Comparison of ENCODE assay signal across 37 cellular contexts in genomic region chr1:116313776-116314175, GRCh38.
"Had no signal": no experiment of that assay in that cellular context is flagged by ENCODE, and none has a peak within 500 bp of the region (broad histone marks: within the 10 kb centered on the region; RNA-seq: fewer than 3 reads in every experiment).

No MANE protein-coding gene starts in this region.

- H3K4me1 Mint-ChIP-seq: activated CD8-positive, alpha-beta memory T cell treated with anti-CD3 and anti-CD28 coated beads, Interleukin-2, amount 10 ng/mL, durations not matched to agents 7 days and 5 days had no signal

- H3K4me3 ChIP-seq: adrenal gland, breast epithelium, cardiac muscle cell, coronary artery, dorsolateral prefrontal cortex, gastroesophageal sphincter had no signal

- DNase-seq: activated CD4-positive, alpha-beta memory T cell treated with anti-CD3 and anti-CD28 coated beads for 36 hours; activated CD4-positive, alpha-beta T cell treated with anti-CD3 and anti-CD28 coated beads for 36 hours; activated CD4-positive, alpha-beta T cell treated with anti-CD3 and anti-CD28 coated beads, Interleukin-2, amount 10 ng/mL, durations not matched to agents 24 days and 14 days; activated CD4-positive, CD25-positive, alpha-beta regulatory T cell; activated CD4-positive, CD25-positive, alpha-beta regulatory T cell treated with anti-CD3 and anti-CD28 coated beads, Interleukin-2, amount 50 U/mL, for 72 hours; activated CD8-positive, alpha-beta memory T cell treated with anti-CD3 and anti-CD28 coated beads, Interleukin-2, amount 10 ng/mL, durations not matched to agents 7 days and 5 days; activated CD8-positive, alpha-beta memory T cell treated with anti-CD3 and anti-CD28 coated beads, Interleukin-2, amount 50 U/mL, for 4 hours; activated CD8-positive, alpha-beta T cell treated with anti-CD3 and anti-CD28 coated beads, Interleukin-2, amount 10 ng/mL, durations not matched to agents 7 days and 5 days; activated effector memory CD4-positive, alpha-beta T cell treated with anti-CD3 and anti-CD28 coated beads, Interleukin-2, amount 50 U/mL, for 16 hours; activated naive CD4-positive, alpha-beta T cell treated with anti-CD3 and anti-CD28 coated beads for 36 hours; activated naive CD8-positive, alpha-beta T cell treated with anti-CD3 and anti-CD28 coated beads for 36 hours; activated naive CD8-positive, alpha-beta T cell treated with anti-CD3 and anti-CD28 coated beads, Interleukin-2, amount 50 U/mL, for 24 hours; activated T-cell treated with anti-CD3 and anti-CD28 coated beads, Interleukin-2, amount 50 U/mL, for 1 hour; activated T-cell treated with anti-CD3 and anti-CD28 coated beads, Interleukin-2, amount 50 U/mL, for 48 hours; amygdala; aorta; dorsolateral prefrontal cortex; effector memory CD4-positive, alpha-beta T cell; endodermal cell; foreskin keratinocyte; SW 1271; T-cell; T1000; WERI-Rb-1 had no signal

- ATAC-seq: activated CD4-positive, alpha-beta T cell treated with anti-CD3 and anti-CD28 coated beads for 36 hours; activated CD8-positive, alpha-beta memory T cell treated with anti-CD3 and anti-CD28 coated beads, Interleukin-2, amount 10 ng/mL, durations not matched to agents 7 days and 5 days; activated CD8-positive, alpha-beta T cell treated with anti-CD3 and anti-CD28 coated beads, Interleukin-2, amount 10 ng/mL, durations not matched to agents 7 days and 5 days; activated naive CD8-positive, alpha-beta T cell treated with anti-CD3 and anti-CD28 coated beads, Interleukin-2, amount 50 U/mL, for 24 hours; esophagus mucosa; foreskin keratinocyte; gastroesophageal sphincter; T-cell had no signal

- H3K27ac Mint-ChIP-seq: activated CD4-positive, alpha-beta memory T cell treated with anti-CD3 and anti-CD28 coated beads for 36 hours; activated CD4-positive, alpha-beta T cell treated with anti-CD3 and anti-CD28 coated beads for 36 hours; activated CD4-positive, alpha-beta T cell treated with anti-CD3 and anti-CD28 coated beads, Interleukin-2, amount 10 ng/mL, durations not matched to agents 24 days and 14 days; activated CD8-positive, alpha-beta memory T cell treated with anti-CD3 and anti-CD28 coated beads, Interleukin-2, amount 10 ng/mL, durations not matched to agents 7 days and 5 days; activated CD8-positive, alpha-beta T cell treated with anti-CD3 and anti-CD28 coated beads, Interleukin-2, amount 10 ng/mL, durations not matched to agents 7 days and 5 days; activated naive CD4-positive, alpha-beta T cell treated with anti-CD3 and anti-CD28 coated beads for 36 hours; activated naive CD4-positive, alpha-beta T cell treated with anti-CD3 and anti-CD28 coated beads, Interleukin-2, amount 50 U/mL, for 24 hours; activated naive CD8-positive, alpha-beta T cell treated with anti-CD3 and anti-CD28 coated beads for 36 hours; activated naive CD8-positive, alpha-beta T cell treated with anti-CD3 and anti-CD28 coated beads, Interleukin-2, amount 50 U/mL, for 24 hours; activated T-helper 1 cell treated with anti-CD3 and anti-CD28 coated beads, Interleukin-12 subunit alpha, Interleukin-12 subunit beta, Interleukin-2, Interleukin-4 antibody, amounts not matched to agents 30 ng/mL and 10 ng/mL and 1 ng/mL, durations not matched to agents 14 hours and 24 hours and 36 hours; activated T-helper 2 cell treated with anti-CD3 and anti-CD28 coated beads, Interferon-gamma antibody, Interleukin-2, Interleukin-4, amounts not matched to agents 10 μg/mL and 5 μg/mL and 100 μg/mL, durations not matched to agents 14 hours and 24 hours and 36 hours; dendritic cell treated with granulocyte-macrophage colony-stimulating factor and Interleukin-4, amounts not matched to agents 40 ng/mL and 50 ng/mL, for 4 days; endodermal cell; T-cell; T-helper 1 cell treated with Interleukin-12 subunit alpha and Interleukin-12 subunit beta and Interleukin-4 antibody, amounts not matched to agents 30 μg/mL and 1 μg/mL, for 36 hours had no signal

- H3K27me3 ChIP-seq: adrenal gland, breast epithelium, cardiac muscle cell, dorsolateral prefrontal cortex, foreskin keratinocyte, gastroesophageal sphincter had no signal

- H3K4me1 ChIP-seq: adrenal gland, gastroesophageal sphincter had no signal

- H3K4me3 Mint-ChIP-seq: activated CD4-positive, alpha-beta memory T cell treated with anti-CD3 and anti-CD28 coated beads for 36 hours; activated CD4-positive, alpha-beta T cell treated with anti-CD3 and anti-CD28 coated beads for 36 hours; activated CD4-positive, alpha-beta T cell treated with anti-CD3 and anti-CD28 coated beads, Interleukin-2, amount 10 ng/mL, durations not matched to agents 24 days and 14 days; activated CD8-positive, alpha-beta memory T cell treated with anti-CD3 and anti-CD28 coated beads, Interleukin-2, amount 10 ng/mL, durations not matched to agents 7 days and 5 days; activated CD8-positive, alpha-beta T cell treated with anti-CD3 and anti-CD28 coated beads, Interleukin-2, amount 10 ng/mL, durations not matched to agents 7 days and 5 days; activated naive CD4-positive, alpha-beta T cell treated with anti-CD3 and anti-CD28 coated beads for 36 hours; activated naive CD4-positive, alpha-beta T cell treated with anti-CD3 and anti-CD28 coated beads, Interleukin-2, amount 50 U/mL, for 24 hours; activated naive CD8-positive, alpha-beta T cell treated with anti-CD3 and anti-CD28 coated beads for 36 hours; activated naive CD8-positive, alpha-beta T cell treated with anti-CD3 and anti-CD28 coated beads, Interleukin-2, amount 50 U/mL, for 24 hours; activated T-helper 1 cell treated with anti-CD3 and anti-CD28 coated beads, Interleukin-12 subunit alpha, Interleukin-12 subunit beta, Interleukin-2, Interleukin-4 antibody, amounts not matched to agents 30 ng/mL and 10 ng/mL and 1 ng/mL, durations not matched to agents 14 hours and 24 hours and 36 hours; brain; central memory CD8-positive, alpha-beta T cell; dendritic cell treated with granulocyte-macrophage colony-stimulating factor and Interleukin-4, amounts not matched to agents 40 ng/mL and 50 ng/mL, for 4 days; endodermal cell; T-cell; T-helper 1 cell treated with Interleukin-12 subunit alpha and Interleukin-12 subunit beta and Interleukin-4 antibody, amounts not matched to agents 30 μg/mL and 1 μg/mL, for 36 hours had no signal

- H3K27ac ChIP-seq: adrenal gland, cardiac muscle cell, coronary artery, foreskin keratinocyte, gastroesophageal sphincter, WERI-Rb-1 had no signal

- H3K9me3 ChIP-seq: adrenal gland, breast epithelium, gastroesophageal sphincter had no signal

- H3K9me3 Mint-ChIP-seq: activated CD4-positive, alpha-beta memory T cell treated with anti-CD3 and anti-CD28 coated beads for 36 hours; activated CD4-positive, alpha-beta T cell treated with anti-CD3 and anti-CD28 coated beads, Interleukin-2, amount 10 ng/mL, durations not matched to agents 24 days and 14 days; activated naive CD4-positive, alpha-beta T cell treated with anti-CD3 and anti-CD28 coated beads for 36 hours; activated naive CD4-positive, alpha-beta T cell treated with anti-CD3 and anti-CD28 coated beads, Interleukin-2, amount 50 U/mL, for 24 hours; activated naive CD8-positive, alpha-beta T cell treated with anti-CD3 and anti-CD28 coated beads for 36 hours; activated naive CD8-positive, alpha-beta T cell treated with anti-CD3 and anti-CD28 coated beads, Interleukin-2, amount 50 U/mL, for 24 hours; activated T-helper 1 cell treated with anti-CD3 and anti-CD28 coated beads, Interleukin-12 subunit alpha, Interleukin-12 subunit beta, Interleukin-2, Interleukin-4 antibody, amounts not matched to agents 30 ng/mL and 10 ng/mL and 1 ng/mL, durations not matched to agents 14 hours and 24 hours and 36 hours; activated T-helper 2 cell treated with anti-CD3 and anti-CD28 coated beads, Interferon-gamma antibody, Interleukin-2, Interleukin-4, amounts not matched to agents 10 μg/mL and 5 μg/mL and 100 μg/mL, durations not matched to agents 14 hours and 24 hours and 36 hours; brain; central memory CD8-positive, alpha-beta T cell; dendritic cell treated with granulocyte-macrophage colony-stimulating factor and Interleukin-4, amounts not matched to agents 40 ng/mL and 50 ng/mL, for 4 days; endodermal cell; T-cell; T-helper 1 cell treated with Interleukin-12 subunit alpha and Interleukin-12 subunit beta and Interleukin-4 antibody, amounts not matched to agents 30 μg/mL and 1 μg/mL, for 36 hours had no signal

- H3K27me3 Mint-ChIP-seq: activated CD4-positive, alpha-beta memory T cell treated with anti-CD3 and anti-CD28 coated beads for 36 hours; activated CD4-positive, alpha-beta T cell treated with anti-CD3 and anti-CD28 coated beads for 36 hours; activated CD4-positive, alpha-beta T cell treated with anti-CD3 and anti-CD28 coated beads, Interleukin-2, amount 10 ng/mL, durations not matched to agents 24 days and 14 days; activated CD8-positive, alpha-beta memory T cell treated with anti-CD3 and anti-CD28 coated beads, Interleukin-2, amount 10 ng/mL, durations not matched to agents 7 days and 5 days; activated naive CD4-positive, alpha-beta T cell treated with anti-CD3 and anti-CD28 coated beads, Interleukin-2, amount 50 U/mL, for 24 hours; activated naive CD8-positive, alpha-beta T cell treated with anti-CD3 and anti-CD28 coated beads for 36 hours; activated naive CD8-positive, alpha-beta T cell treated with anti-CD3 and anti-CD28 coated beads, Interleukin-2, amount 50 U/mL, for 24 hours; brain; central memory CD8-positive, alpha-beta T cell; dendritic cell treated with granulocyte-macrophage colony-stimulating factor and Interleukin-4, amounts not matched to agents 40 ng/mL and 50 ng/mL, for 4 days; T-cell had no signal

- H3K36me3 ChIP-seq: adrenal gland, breast epithelium, cardiac muscle cell, gastroesophageal sphincter, WERI-Rb-1 had no signal

- H3K36me3 Mint-ChIP-seq: activated CD4-positive, alpha-beta memory T cell treated with anti-CD3 and anti-CD28 coated beads for 36 hours; activated CD8-positive, alpha-beta memory T cell treated with anti-CD3 and anti-CD28 coated beads, Interleukin-2, amount 10 ng/mL, durations not matched to agents 7 days and 5 days; activated naive CD4-positive, alpha-beta T cell treated with anti-CD3 and anti-CD28 coated beads, Interleukin-2, amount 50 U/mL, for 24 hours; activated naive CD8-positive, alpha-beta T cell treated with anti-CD3 and anti-CD28 coated beads for 36 hours; brain; T-cell had no signal
